ENCODE assay signal across 1 cellular context in the genomic region with DNA sequence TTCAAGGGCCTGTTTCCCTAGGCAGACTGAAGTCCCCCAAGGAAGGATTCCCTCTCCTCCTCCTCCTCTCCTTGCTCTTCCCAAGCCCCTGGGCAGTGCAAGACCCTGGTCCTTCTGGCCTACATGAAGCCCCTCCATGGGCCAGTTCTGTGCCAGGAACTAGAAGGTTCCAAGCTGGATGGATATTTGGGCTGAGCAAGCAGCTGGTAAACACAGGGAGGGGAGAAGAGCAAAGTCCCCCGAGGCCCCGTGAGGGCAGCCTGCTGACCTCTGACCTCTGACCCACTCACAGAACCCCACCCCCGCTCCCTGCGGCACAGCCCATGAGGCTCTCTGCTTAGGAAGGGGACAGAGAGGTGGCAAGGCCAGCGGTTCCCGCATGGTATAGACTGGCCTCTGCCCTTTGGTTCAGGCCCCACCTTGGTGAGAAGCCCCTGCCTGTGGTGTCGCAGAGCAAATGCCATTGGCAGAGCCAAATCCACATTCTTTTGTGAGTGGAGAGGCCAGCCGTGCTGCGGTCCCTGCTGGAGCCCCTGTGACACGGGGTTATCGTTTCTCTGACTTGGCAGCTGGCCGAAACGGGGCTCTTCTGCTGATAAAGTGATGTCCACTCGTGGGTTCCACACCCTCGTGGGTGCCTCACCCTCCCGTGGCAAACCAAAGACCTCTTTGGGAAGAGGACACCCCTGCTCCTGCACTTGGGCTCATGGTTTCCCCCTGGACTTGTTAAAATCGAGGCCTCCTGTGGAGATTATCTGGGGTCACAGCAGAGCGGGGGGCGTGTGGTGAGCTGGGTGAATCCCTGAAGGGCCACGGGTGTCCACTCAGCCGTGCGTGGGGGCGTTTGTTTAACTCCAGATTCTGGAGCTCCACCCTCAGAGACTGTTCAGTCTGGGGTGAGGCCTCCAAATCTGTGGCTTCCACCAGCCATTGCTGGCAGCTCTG.
TF ChIP-seq lines count a peak whose summit lies in the region.

No MANE protein-coding gene starts in this region.

TF ChIP-seq in H1, 55 proteins besides CTCF, POLR2A, EP300 and RAD21:
- TF ChIP-seq ZNF274 (IDR thresholded peaks at IDR 0.05; ENCODE audit: borderline replicate concordance, extremely low read depth, low read length), result no peak
- TF ChIP-seq JUND (IDR thresholded peaks at IDR 0.05; ENCODE audit: low read length), result no peak
- no peak for TF ChIP-seq CTBP2 (IDR thresholded peaks at IDR 0.05; ENCODE audit: borderline replicate concordance, insufficient read depth, insufficient read length, low read length)
- TF ChIP-seq SAP30 (IDR thresholded peaks at IDR 0.05; ENCODE audit: insufficient read depth, insufficient replicate concordance, low read length), result no peak
- TF ChIP-seq GTF2F1 (IDR thresholded peaks at IDR 0.05; ENCODE audit: borderline replicate concordance, low read depth, low read length), result no peak
- TF ChIP-seq RBBP5 (IDR thresholded peaks at IDR 0.05; ENCODE audit: borderline replicate concordance, low read depth, low read length), result no peak
- TF ChIP-seq HDAC6 (IDR thresholded peaks at IDR 0.05; ENCODE audit: low read depth, low read length), result no peak
- no peak for TF ChIP-seq FOSL1 (IDR thresholded peaks at IDR 0.05; ENCODE audit: insufficient read depth, low read depth, low read length)
- TF ChIP-seq E2F6 (IDR thresholded peaks at IDR 0.05), result no peak
- TF ChIP-seq SIN3A (conservative IDR thresholded peaks at IDR 0.05 in 1 of 2, IDR thresholded peaks at IDR 0.05 in 1 of 2; ENCODE audit: low read depth in 1 of 2, low read length in 2 of 2), result no peak
- TF ChIP-seq JUN (IDR thresholded peaks at IDR 0.05; ENCODE audit: low read depth, low read length), result no peak
- no peak for TF ChIP-seq TAF1 (IDR thresholded peaks at IDR 0.05; ENCODE audit: low read depth, low read length)
